10 cellular contexts compared by ENCODE assay signal in the genomic region with DNA sequence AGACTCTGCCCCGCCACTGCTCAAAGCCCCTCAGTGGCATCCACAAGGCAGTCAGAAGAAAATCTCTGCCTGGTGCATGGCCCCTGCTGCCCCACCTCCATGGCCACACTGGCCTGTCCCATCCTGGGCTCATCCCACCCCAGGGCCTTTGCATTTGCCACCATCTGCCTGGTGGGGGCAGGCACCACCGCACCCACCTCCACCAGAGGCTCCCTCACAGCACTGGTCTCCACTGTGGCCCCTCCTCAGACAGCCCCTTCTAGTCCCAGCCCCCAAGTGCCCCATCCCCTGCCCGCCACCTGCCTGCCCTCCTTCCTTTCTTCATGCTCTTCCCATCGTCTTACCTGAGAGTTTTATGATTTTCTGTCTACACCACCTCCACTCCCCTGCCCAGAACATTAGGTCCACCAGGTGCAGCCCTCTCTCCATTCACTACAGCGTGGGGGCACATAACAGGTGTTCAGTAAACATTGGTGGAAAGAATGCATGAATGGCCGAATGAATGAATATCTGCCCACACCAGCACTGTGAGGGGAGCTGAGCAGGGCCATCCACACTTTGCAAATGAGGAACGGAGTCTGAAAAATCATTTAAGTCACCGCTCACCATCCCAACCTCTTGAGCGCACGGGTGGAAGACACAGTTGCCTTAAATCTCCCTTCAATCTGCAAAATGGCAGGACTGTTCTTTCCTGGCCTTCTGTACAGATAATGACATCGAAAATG. TPM values are rescaled to one million over a fixed set of nuclear protein-coding genes. Genes with fewer than 3 reads are reported as not detected.
A peak's percentile ranks its signal among the peaks of the same experiment; 100 is the strongest.
DNase-seq lines count a peak whose midpoint lies in the region; ATAC-seq and TF ChIP-seq lines count a peak whose summit lies in the region.
"Had no signal": no experiment of that assay in that cellular context is flagged by ENCODE, and none has a peak within 500 bp of the region (broad histone marks: within the 10 kb centered on the region; RNA-seq: fewer than 3 reads in every experiment).

No MANE protein-coding gene starts in this region.

- H3K4me1 Mint-ChIP-seq in activated T-cell treated with anti-CD3 and anti-CD28 coated beads, Interleukin-2, amount 50 U/mL, for 24 hours (ENCODE audit: low read depth) = peaks cover 40% of the 10 kb centered on the region

- peak overlapping the region; percentile 98; the same call in 1 of the 2 replicates for H3K27ac ChIP-seq in VCaP
- no peak overlapping the region for H3K27ac ChIP-seq in thoracic aorta

- peaks cover 3 to 13% of the 10 kb centered on the region in 2 donors for H3K4me1 ChIP-seq in thoracic aorta (ENCODE audit: control insufficient read depth in 1 of 2, low read depth in 2 of 2)

- H3K9me3 ChIP-seq in thoracic aorta = no peaks in the 10 kb centered on the region

- ATAC-seq in thoracic aorta (ENCODE audit: insufficient number of reproducible peaks, low FRiP score, low read depth) (no peak), GM21515 (IDR thresholded peaks at IDR 0.05; ENCODE audit: unreplicated experiment) (no peak), GM19023 (IDR thresholded peaks at IDR 0.05; ENCODE audit: unreplicated experiment) (no peak)

- H3K36me3 ChIP-seq in thoracic aorta = no peaks in the 10 kb centered on the region

- H3K36me3 Mint-ChIP-seq in activated T-cell treated with anti-CD3 and anti-CD28 coated beads, Interleukin-2, amount 50 U/mL, for 24 hours (ENCODE audit: low read depth) = peaks cover 48% of the 10 kb centered on the region

- TF ChIP-seq CTCF in VCaP (conservative IDR thresholded peaks at IDR 0.05) = no peak
- TF ChIP-seq CTCF in fibroblast of villous mesenchyme (IDR thresholded peaks at IDR 0.05; ENCODE audit: insufficient read depth, low read depth, low read length) = no peak
- TF ChIP-seq CTCF in thoracic aorta (IDR thresholded peaks at IDR 0.05) = no peak

- H3K4me3 Mint-ChIP-seq in activated T-cell treated with anti-CD3 and anti-CD28 coated beads, Interleukin-2, amount 50 U/mL, for 24 hours = peak overlapping the region; percentile 85

- H3K27me3 Mint-ChIP-seq in activated T-cell treated with anti-CD3 and anti-CD28 coated beads, Interleukin-2, amount 50 U/mL, for 24 hours = no peaks in the 10 kb centered on the region

- H3K27me3 ChIP-seq in thoracic aorta (replicated peaks; ENCODE audit: insufficient read depth) = no peaks in the 10 kb centered on the region

- DNase-seq in activated T-cell treated with anti-CD3 and anti-CD28 coated beads, Interleukin-2, amount 50 U/mL, for 24 hours = no peak
- DNase-seq in activated T-cell treated with anti-CD3 and anti-CD28 coated beads, Interleukin-2, amount 50 U/mL, for 1 hour = no peak
- DNase-seq in fibroblast of villous mesenchyme (ENCODE audit: low read depth) (no peak), thoracic aorta (ENCODE audit: low spot score) (no peak), medulla oblongata (ENCODE audit: extremely low spot score) (no peak)
- DNase-seq: NCI-H1048; stimulated activated CD4-positive, alpha-beta T cell treated with anti-CD3 and anti-CD28 coated beads, Interleukin-4, amount 100 ng/mL, for 1 hour had no signal

- H3K27ac Mint-ChIP-seq in activated T-cell treated with anti-CD3 and anti-CD28 coated beads, Interleukin-2, amount 50 U/mL, for 24 hours = peak overlapping the region; percentile 90

- H3K4me3 ChIP-seq in fibroblast of villous mesenchyme (ENCODE audit: low read depth, low read length) (peak overlapping the region; percentile 71), thoracic aorta (peak overlapping the region; percentile 99)

- H3K9me3 Mint-ChIP-seq in activated T-cell treated with anti-CD3 and anti-CD28 coated beads, Interleukin-2, amount 50 U/mL, for 24 hours = no peaks in the 10 kb centered on the region

RNA-seq across cellular contexts. Expression of a gene that starts 2.1 kb away (rescaled TPM):
- total RNA-seq in fibroblast of villous mesenchyme (4.2 and 5.2 TPM in 2 replicates), thoracic aorta (10 to 100 TPM in 1 of 2 donors, 1 to 10 TPM in 1; 9.0 to 14.9 TPM)
